In the genomic region with DNA sequence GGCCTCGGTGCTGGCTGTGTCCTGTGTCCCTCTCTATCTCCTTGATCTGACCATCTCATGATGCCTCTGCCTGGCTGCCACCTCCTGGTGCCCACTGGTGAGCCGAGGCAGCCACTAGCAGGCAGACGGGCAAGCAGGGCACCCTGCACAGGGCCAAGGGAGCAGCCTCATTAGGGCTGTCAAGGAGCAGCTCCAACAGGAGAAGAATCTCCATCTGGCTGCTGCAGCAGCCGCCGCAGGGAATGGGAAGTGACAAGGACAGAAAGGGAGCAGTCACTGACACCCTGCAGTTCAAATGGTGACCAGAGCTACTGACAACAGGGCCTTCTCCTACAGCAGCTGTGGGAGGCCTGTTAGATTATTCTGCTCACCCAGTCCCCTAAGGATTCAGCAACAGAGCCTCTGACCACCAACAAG, we compare ENCODE assay signal across 2 cellular contexts.
TF ChIP-seq lines count a peak whose summit lies in the region.

No MANE protein-coding gene starts in this region.

TF ChIP-seq in SK-N-SH, 30 proteins besides CTCF, POLR2A, EP300 and RAD21:
- no peak for TF ChIP-seq RCOR1 (IDR thresholded peaks at IDR 0.05; ENCODE audit: low read length)
- TF ChIP-seq GATA2 (CRISPR knock-in tag; IDR thresholded peaks at IDR 0.05): peak; percentile 61
TF ChIP-seq in SK-N-SH: peak in this region for 1.

TF ChIP-seq in SK-N-SH treated with all-trans-retinoic acid at 6 μM for 48 hours, 23 proteins besides CTCF, POLR2A, EP300 and RAD21:
- no peak for TF ChIP-seq BACH2 (CRISPR knock-in tag; IDR thresholded peaks at IDR 0.05; ENCODE audit: borderline replicate concordance)
- TF ChIP-seq GLIS3 (CRISPR knock-in tag; IDR thresholded peaks at IDR 0.05): no peak
- no peak for TF ChIP-seq ESRRG (CRISPR knock-in tag; IDR thresholded peaks at IDR 0.05)
- TF ChIP-seq, protein P1, sequence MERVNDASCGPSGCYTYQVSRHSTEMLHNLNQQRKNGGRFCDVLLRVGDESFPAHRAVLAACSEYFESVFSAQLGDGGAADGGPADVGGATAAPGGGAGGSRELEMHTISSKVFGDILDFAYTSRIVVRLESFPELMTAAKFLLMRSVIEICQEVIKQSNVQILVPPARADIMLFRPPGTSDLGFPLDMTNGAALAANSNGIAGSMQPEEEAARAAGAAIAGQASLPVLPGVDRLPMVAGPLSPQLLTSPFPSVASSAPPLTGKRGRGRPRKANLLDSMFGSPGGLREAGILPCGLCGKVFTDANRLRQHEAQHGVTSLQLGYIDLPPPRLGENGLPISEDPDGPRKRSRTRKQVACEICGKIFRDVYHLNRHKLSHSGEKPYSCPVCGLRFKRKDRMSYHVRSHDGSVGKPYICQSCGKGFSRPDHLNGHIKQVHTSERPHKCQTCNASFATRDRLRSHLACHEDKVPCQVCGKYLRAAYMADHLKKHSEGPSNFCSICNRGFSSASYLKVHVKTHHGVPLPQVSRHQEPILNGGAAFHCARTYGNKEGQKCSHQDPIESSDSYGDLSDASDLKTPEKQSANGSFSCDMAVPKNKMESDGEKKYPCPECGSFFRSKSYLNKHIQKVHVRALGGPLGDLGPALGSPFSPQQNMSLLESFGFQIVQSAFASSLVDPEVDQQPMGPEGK (CRISPR knock-in tag; IDR thresholded peaks at IDR 0.05; ENCODE audit: borderline replicate concordance): no peak
- no peak for TF ChIP-seq ZC3H10 (CRISPR knock-in tag; IDR thresholded peaks at IDR 0.05)
- no peak for TF ChIP-seq ARNTL (CRISPR knock-in tag; IDR thresholded peaks at IDR 0.05; ENCODE audit: borderline replicate concordance, low read depth)
- TF ChIP-seq, protein P2, sequence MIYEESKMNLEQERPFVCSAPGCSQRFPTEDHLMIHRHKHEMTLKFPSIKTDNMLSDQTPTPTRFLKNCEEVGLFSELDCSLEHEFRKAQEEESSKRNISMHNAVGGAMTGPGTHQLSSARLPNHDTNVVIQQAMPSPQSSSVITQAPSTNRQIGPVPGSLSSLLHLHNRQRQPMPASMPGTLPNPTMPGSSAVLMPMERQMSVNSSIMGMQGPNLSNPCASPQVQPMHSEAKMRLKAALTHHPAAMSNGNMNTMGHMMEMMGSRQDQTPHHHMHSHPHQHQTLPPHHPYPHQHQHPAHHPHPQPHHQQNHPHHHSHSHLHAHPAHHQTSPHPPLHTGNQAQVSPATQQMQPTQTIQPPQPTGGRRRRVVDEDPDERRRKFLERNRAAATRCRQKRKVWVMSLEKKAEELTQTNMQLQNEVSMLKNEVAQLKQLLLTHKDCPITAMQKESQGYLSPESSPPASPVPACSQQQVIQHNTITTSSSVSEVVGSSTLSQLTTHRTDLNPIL (CRISPR knock-in tag; IDR thresholded peaks at IDR 0.05; ENCODE audit: low read depth): no peak
- no peak for TF ChIP-seq PPARA (CRISPR knock-in tag; IDR thresholded peaks at IDR 0.05; ENCODE audit: borderline replicate concordance)
- TF ChIP-seq TCF4 (CRISPR knock-in tag; IDR thresholded peaks at IDR 0.05; ENCODE audit: borderline replicate concordance): no peak
- no peak for TF ChIP-seq ZNF70 (CRISPR knock-in tag; IDR thresholded peaks at IDR 0.05)
- TF ChIP-seq ZFP30 (CRISPR knock-in tag; IDR thresholded peaks at IDR 0.05): no peak
- TF ChIP-seq, protein P3, sequence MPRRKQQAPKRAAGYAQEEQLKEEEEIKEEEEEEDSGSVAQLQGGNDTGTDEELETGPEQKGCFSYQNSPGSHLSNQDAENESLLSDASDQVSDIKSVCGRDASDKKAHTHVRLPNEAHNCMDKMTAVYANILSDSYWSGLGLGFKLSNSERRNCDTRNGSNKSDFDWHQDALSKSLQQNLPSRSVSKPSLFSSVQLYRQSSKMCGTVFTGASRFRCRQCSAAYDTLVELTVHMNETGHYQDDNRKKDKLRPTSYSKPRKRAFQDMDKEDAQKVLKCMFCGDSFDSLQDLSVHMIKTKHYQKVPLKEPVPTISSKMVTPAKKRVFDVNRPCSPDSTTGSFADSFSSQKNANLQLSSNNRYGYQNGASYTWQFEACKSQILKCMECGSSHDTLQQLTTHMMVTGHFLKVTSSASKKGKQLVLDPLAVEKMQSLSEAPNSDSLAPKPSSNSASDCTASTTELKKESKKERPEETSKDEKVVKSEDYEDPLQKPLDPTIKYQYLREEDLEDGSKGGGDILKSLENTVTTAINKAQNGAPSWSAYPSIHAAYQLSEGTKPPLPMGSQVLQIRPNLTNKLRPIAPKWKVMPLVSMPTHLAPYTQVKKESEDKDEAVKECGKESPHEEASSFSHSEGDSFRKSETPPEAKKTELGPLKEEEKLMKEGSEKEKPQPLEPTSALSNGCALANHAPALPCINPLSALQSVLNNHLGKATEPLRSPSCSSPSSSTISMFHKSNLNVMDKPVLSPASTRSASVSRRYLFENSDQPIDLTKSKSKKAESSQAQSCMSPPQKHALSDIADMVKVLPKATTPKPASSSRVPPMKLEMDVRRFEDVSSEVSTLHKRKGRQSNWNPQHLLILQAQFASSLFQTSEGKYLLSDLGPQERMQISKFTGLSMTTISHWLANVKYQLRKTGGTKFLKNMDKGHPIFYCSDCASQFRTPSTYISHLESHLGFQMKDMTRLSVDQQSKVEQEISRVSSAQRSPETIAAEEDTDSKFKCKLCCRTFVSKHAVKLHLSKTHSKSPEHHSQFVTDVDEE (CRISPR knock-in tag; IDR thresholded peaks at IDR 0.05): no peak
- TF ChIP-seq OSR1 (CRISPR knock-in tag; IDR thresholded peaks at IDR 0.05): no peak
TF ChIP-seq in SK-N-SH treated with all-trans-retinoic acid at 6 μM for 48 hours: peak in this region for 0.
